16 cellular contexts compared by ENCODE assay signal in the genomic region with DNA sequence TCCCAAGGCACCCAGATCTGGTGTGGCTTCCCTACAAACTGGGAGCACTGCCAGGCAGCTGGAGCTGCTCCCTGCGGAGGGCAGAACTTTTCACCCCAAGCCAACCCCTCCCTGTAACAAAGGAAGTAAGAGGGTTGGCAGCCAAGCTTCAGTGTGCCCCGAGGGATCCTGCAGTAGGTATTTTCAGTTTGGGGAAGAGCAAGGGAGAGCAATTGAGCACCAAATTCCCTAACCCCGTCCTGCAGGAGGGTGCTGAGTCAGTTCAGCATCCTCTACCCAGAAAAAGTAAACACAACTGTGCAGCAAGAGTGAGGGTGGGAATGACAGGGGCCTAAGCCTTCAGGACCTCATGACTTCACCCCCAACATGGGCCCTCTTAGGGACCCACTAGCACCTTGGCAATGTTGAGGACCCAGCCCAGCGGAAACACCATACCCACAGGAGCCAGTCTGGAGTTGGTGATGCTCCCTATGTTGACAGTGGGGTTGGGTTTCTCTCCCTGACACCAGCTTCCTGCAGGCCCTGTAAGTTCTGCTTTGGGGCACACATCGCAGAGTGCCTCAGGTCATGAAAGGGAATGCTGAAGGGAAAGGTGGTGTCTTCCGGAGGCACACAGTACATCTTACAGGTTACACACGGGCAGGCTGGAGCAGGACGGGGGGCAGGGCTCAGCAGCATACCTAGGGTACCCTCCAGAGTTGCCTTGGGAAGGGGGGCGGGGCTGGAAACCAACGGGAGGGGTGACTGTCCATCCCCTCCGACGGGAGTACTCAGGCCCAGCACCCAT. TPM values are rescaled to one million over a fixed set of nuclear protein-coding genes. Genes with fewer than 3 reads are reported as not detected.
DNase-seq lines count a peak whose midpoint lies in the region; ATAC-seq and TF ChIP-seq lines count a peak whose summit lies in the region.
"Had no signal": no experiment of that assay in that cellular context is flagged by ENCODE, and none has a peak within 500 bp of the region (broad histone marks: within the 10 kb centered on the region; RNA-seq: fewer than 3 reads in every experiment).

No MANE protein-coding gene starts in this region.

- BruUV-seq in mammary epithelial cell (replicated peaks; lab: Mats Ljungman, UMichigan): TSS peak; percentile 30

- H3K4me1 Mint-ChIP-seq in type B pancreatic cell (ENCODE audit: unreplicated experiment): peaks cover 4% of the 10 kb centered on the region
- H3K4me1 Mint-ChIP-seq: nephron had no signal

- no peaks in the 10 kb centered on the region for H3K27me3 ChIP-seq in mammary epithelial cell (ENCODE audit: insufficient read depth, low read length)
- H3K27me3 ChIP-seq: upper lobe of left lung had no signal

- no peak overlapping the region for H3K4me2 ChIP-seq in mammary epithelial cell (ENCODE audit: insufficient read depth, low read depth, low read length)

- H3K9me3 Mint-ChIP-seq in type B pancreatic cell: no peaks in the 10 kb centered on the region
- H3K9me3 Mint-ChIP-seq: activated T-helper 2 cell treated with anti-CD3 and anti-CD28 coated beads, Interferon-gamma antibody, Interleukin-2, Interleukin-4, amounts not matched to agents 10 μg/mL and 5 μg/mL and 100 μg/mL, durations not matched to agents 14 hours and 24 hours and 36 hours; nephron; T-cell had no signal

- intact Hi-C loops in mammary epithelial cell (cut with micrococcal nuclease): no loop called here

- ATAC-seq in HG03280 (IDR thresholded peaks at IDR 0.05; ENCODE audit: unreplicated experiment): no peak
- ATAC-seq: T-cell had no signal

- no peaks in the 10 kb centered on the region for H3K9me3 ChIP-seq in mammary epithelial cell (replicated peaks; ENCODE audit: insufficient read depth, low read length)
- H3K9me3 ChIP-seq: upper lobe of left lung had no signal

- peaks cover 8% of the 10 kb centered on the region for H3K36me3 ChIP-seq in mammary epithelial cell (ENCODE audit: insufficient read depth, low read length)

- peaks cover 12% of the 10 kb centered on the region for H3K4me1 ChIP-seq in mammary epithelial cell (ENCODE audit: insufficient read depth, low read length)

- H3K79me2 ChIP-seq in mammary epithelial cell (ENCODE audit: insufficient read depth, low read length): no peaks in the 10 kb centered on the region

- dilution Hi-C loops in mammary epithelial cell (cut with HindIII; ENCODE audit: low sequenced_read_pairs): no loop called here

- in situ Hi-C loops in mammary epithelial cell (cut with MboI; ENCODE audit: low sequenced_read_pairs in 2 of 2): no loop called here

- H4K20me1 ChIP-seq in mammary epithelial cell (ENCODE audit: insufficient read depth, low read length): no peaks in the 10 kb centered on the region

- TF ChIP-seq CTCF in mammary epithelial cell (conservative IDR thresholded peaks at IDR 0.05 in 1 of 2, IDR thresholded peaks at IDR 0.05 in 1 of 2; ENCODE audit: extremely low read depth in 1 of 2, insufficient read depth in 1 of 2, low read depth in 1 of 2, low read length in 2 of 2) (no peak), type B pancreatic cell (conservative IDR thresholded peaks at IDR 0.05) (no peak)

- H3K27me3 Mint-ChIP-seq in type B pancreatic cell: no peaks in the 10 kb centered on the region
- H3K27me3 Mint-ChIP-seq: T-cell had no signal

- DNase-seq in activated effector memory CD4-positive, alpha-beta T cell treated with anti-CD3 and anti-CD28 coated beads, Interleukin-2, amount 50 U/mL, for 16 hours: peak; percentile 56
- no peak for DNase-seq in activated effector memory CD4-positive, alpha-beta T cell treated with Interleukin-2 at 50 U/mL for 16 hours
- DNase-seq in mammary epithelial cell: peak; percentile 17
- DNase-seq in islet precursor cell: peak; percentile 42
- peak; percentile 53 for DNase-seq in type B pancreatic cell (ENCODE audit: extremely low spot score, unreplicated experiment)
- no peak for DNase-seq in activated CD4-positive, CD25-positive, alpha-beta regulatory T cell (lab: John Stamatoyannopoulos, UW)
- DNase-seq in SKM-1 treated with dmso at 0.1 percent for 144 hours (lab: John Stamatoyannopoulos, UW; ENCODE audit: unreplicated experiment): no peak
- DNase-seq: activated CD4-positive, alpha-beta T cell treated with anti-CD3 and anti-CD28 coated beads for 48 hours; DND-41; NCI-H187; T-cell had no signal

- no peak overlapping the region for H3K4me3 ChIP-seq in mammary epithelial cell (replicated peaks in 1 of 3; ENCODE audit: insufficient read depth in 1 of 3, low read depth in 2 of 3, low read length in 3 of 3)
- H3K4me3 ChIP-seq: upper lobe of left lung had no signal

- CTCF ChIA-PET in mammary epithelial cell (lab: Charles Lee; ENCODE audit: low non-redundant PET): no interaction called here

- H2AFZ ChIP-seq in mammary epithelial cell (ENCODE audit: low read depth, low read length): no peak overlapping the region

- peaks cover 12% of the 10 kb centered on the region for H3K36me3 Mint-ChIP-seq in type B pancreatic cell

- WGBS in mammary epithelial cell (ENCODE audit: low coverage, missing lambda C conversion rate): 58% methylated on average over 9 of the region's 12 CpGs

- no peak overlapping the region for H3K4me3 Mint-ChIP-seq in type B pancreatic cell
- H3K4me3 Mint-ChIP-seq: nephron, T-cell had no signal

- H3K27ac Mint-ChIP-seq in type B pancreatic cell: no peak overlapping the region
- H3K27ac Mint-ChIP-seq: activated T-helper 2 cell treated with anti-CD3 and anti-CD28 coated beads, Interferon-gamma antibody, Interleukin-2, Interleukin-4, amounts not matched to agents 10 μg/mL and 5 μg/mL and 100 μg/mL, durations not matched to agents 14 hours and 24 hours and 36 hours; nephron had no signal

- no peak overlapping the region for H3K9ac ChIP-seq in mammary epithelial cell (ENCODE audit: insufficient read depth, low read length)

- H3K27ac ChIP-seq in mammary epithelial cell (ENCODE audit: insufficient read depth, low read depth, low read length): no peak overlapping the region
- H3K27ac ChIP-seq: upper lobe of left lung had no signal

RNA-seq across cellular contexts. Expression of gene SH3BP5L, which starts 14.8 kb away (rescaled TPM):
- 10 to 100 TPM; 22.3 to 30.3 TPM for total RNA-seq in mammary epithelial cell
- 19.8 TPM for polyA plus RNA-seq in mammary epithelial cell
- 38.7 TPM for polyA minus RNA-seq in mammary epithelial cell
- 33.4 and 33.7 TPM in 2 replicates for total RNA-seq in type B pancreatic cell (ENCODE audit: low replicate concordance)

RNA-seq across cellular contexts. Expression of gene ZNF672, which starts 27.1 kb away (rescaled TPM):
- total RNA-seq in mammary epithelial cell (10 to 100 TPM; 20.5 to 22.5 TPM), type B pancreatic cell (ENCODE audit: low replicate concordance) (33.0 and 35.0 TPM in 2 replicates)
- 21.6 TPM for polyA plus RNA-seq in mammary epithelial cell
- 27.4 TPM for polyA minus RNA-seq in mammary epithelial cell

RNA-seq across cellular contexts. Expression of gene ZNF692, which starts 48.0 kb away (rescaled TPM):
- 10 to 100 TPM in 1 of 2 donors, 1 to 10 TPM in 1; 9.0 to 39.9 TPM for total RNA-seq in mammary epithelial cell
- 27.9 TPM for polyA plus RNA-seq in mammary epithelial cell
- 21.7 TPM for polyA minus RNA-seq in mammary epithelial cell
- 55.0 and 73.0 TPM in 2 replicates for total RNA-seq in type B pancreatic cell (ENCODE audit: low replicate concordance)

RNA-seq across cellular contexts. Expression of gene LYPD8, which starts 55.4 kb away (rescaled TPM):
- 1 to 10 TPM; 1.2 to 2.4 TPM for total RNA-seq in mammary epithelial cell
- polyA plus RNA-seq in mammary epithelial cell: not detected
- not detected for polyA minus RNA-seq in mammary epithelial cell
- total RNA-seq in type B pancreatic cell (ENCODE audit: low replicate concordance): not detected in 2 replicates
- total RNA-seq: activated T-helper 2 cell treated with anti-CD3 and anti-CD28 coated beads, Interferon-gamma antibody, Interleukin-2, Interleukin-4, amounts not matched to agents 10 μg/mL and 5 μg/mL and 100 μg/mL, durations not matched to agents 14 hours and 24 hours and 36 hours; T-cell; upper lobe of left lung had no signal
- polyA plus RNA-seq: fibroblast of lung had no signal

Comparison
In these comparisons a context has a peak if more than half of its experiments do, and no peak if none do; other contexts are left out.
1. DNase-seq: peak in activated effector memory CD4-positive, alpha-beta T cell treated with anti-CD3 and anti-CD28 coated beads, Interleukin-2, amount 50 U/mL, for 16 hours (single experiment), mammary epithelial cell (single experiment), islet precursor cell (single experiment) and type B pancreatic cell (single experiment); none in activated effector memory CD4-positive, alpha-beta T cell treated with Interleukin-2 at 50 U/mL for 16 hours (single experiment), activated CD4-positive, CD25-positive, alpha-beta regulatory T cell (0 of 4) and SKM-1 treated with dmso at 0.1 percent for 144 hours (single experiment).